2 cellular contexts compared by ENCODE assay signal in genomic region chr4:1353186-1354055, GRCh38.
TF ChIP-seq lines count a peak whose summit lies in the region.

No MANE protein-coding gene starts in this region.

TF ChIP-seq in HepG2, 621 proteins besides CTCF, POLR2A, EP300 and RAD21:
- no peak for TF ChIP-seq CEBPG (CRISPR knock-in tag; IDR thresholded peaks at IDR 0.05)
- TF ChIP-seq KMT2B (CRISPR knock-in tag; IDR thresholded peaks at IDR 0.05) = no peak
- TF ChIP-seq ZNF572 (CRISPR knock-in tag; IDR thresholded peaks at IDR 0.05) = no peak
- TF ChIP-seq GABPA (IDR thresholded peaks at IDR 0.05; ENCODE audit: low read depth, low read length) = no peak
- TF ChIP-seq GABPA (CRISPR knock-in tag; IDR thresholded peaks at IDR 0.05; ENCODE audit: low read depth) = no peak
- no peak for TF ChIP-seq HDAC6 (IDR thresholded peaks at IDR 0.05; ENCODE audit: low read depth, low read length)
- TF ChIP-seq ZNF710 (CRISPR knock-in tag; IDR thresholded peaks at IDR 0.05; ENCODE audit: borderline replicate concordance) = no peak
- TF ChIP-seq GPN1 (CRISPR knock-in tag; IDR thresholded peaks at IDR 0.05; ENCODE audit: borderline replicate concordance) = no peak
- peak; percentile 42 for TF ChIP-seq AGO2 (optimal IDR thresholded peaks at IDR 0.05; ENCODE audit: low read depth, low read length)
- 0 out of 2 replicates have a peak, but pooled peaks have one; percentile 22 for TF ChIP-seq ZBTB33 (CRISPR knock-in tag; IDR thresholded peaks at IDR 0.05)
TF ChIP-seq in HepG2: peak in this region for 2.

TF ChIP-seq in GM12878, 131 proteins besides CTCF, POLR2A, EP300 and RAD21:
- no peak for TF ChIP-seq SREBF1 (IDR thresholded peaks at IDR 0.05; ENCODE audit: low read length)
- TF ChIP-seq E2F4 (IDR thresholded peaks at IDR 0.05; ENCODE audit: low read depth, low read length) = no peak
- no peak for TF ChIP-seq BCL11A (IDR thresholded peaks at IDR 0.05; ENCODE audit: low read depth, low read length)
- no peak for TF ChIP-seq SMARCA5 (IDR thresholded peaks at IDR 0.05)
- no peak for TF ChIP-seq RCOR1 (conservative IDR thresholded peaks at IDR 0.05; ENCODE audit: low read depth, low read length)
- no peak for TF ChIP-seq NFIC (IDR thresholded peaks at IDR 0.05; ENCODE audit: low read depth, low read length)
- no peak for TF ChIP-seq TCF7 (IDR thresholded peaks at IDR 0.05; ENCODE audit: borderline replicate concordance)
- TF ChIP-seq CBFB (IDR thresholded peaks at IDR 0.05; ENCODE audit: low read depth) = no peak
- no peak for TF ChIP-seq USF1 (IDR thresholded peaks at IDR 0.05; ENCODE audit: borderline replicate concordance, extremely low read length, insufficient read depth, low read depth, low read length)
- TF ChIP-seq ATF7 (IDR thresholded peaks at IDR 0.05; ENCODE audit: low read depth) = no peak
- TF ChIP-seq PBX3 (IDR thresholded peaks at IDR 0.05; ENCODE audit: insufficient replicate concordance, low read depth, low read length) = no peak
- TF ChIP-seq NR2F1 (conservative IDR thresholded peaks at IDR 0.05) = no peak
- no peak for TF ChIP-seq BACH1 (IDR thresholded peaks at IDR 0.05; ENCODE audit: borderline replicate concordance)
- TF ChIP-seq HCFC1 (IDR thresholded peaks at IDR 0.05; ENCODE audit: low read length) = no peak
- no peak for TF ChIP-seq BCL3 (IDR thresholded peaks at IDR 0.05; ENCODE audit: borderline replicate concordance, insufficient read depth, low read depth, low read length, poor library complexity, severe bottlenecking)
- TF ChIP-seq ZBED1 (IDR thresholded peaks at IDR 0.05; ENCODE audit: borderline replicate concordance) = no peak
- TF ChIP-seq SUPT20H (IDR thresholded peaks at IDR 0.05; ENCODE audit: borderline replicate concordance, control insufficient read depth, low read depth, low read length) = no peak
